Comparison of ENCODE assay signal across 1 cellular context in genomic region chr10:63133056-63133786, GRCh38.
TF ChIP-seq lines count a peak whose summit lies in the region.

TSS of gene NRBF2 (plus strand) at chr10:63133328. CDS start at chr10:63133471, 143 bp downstream.

TF ChIP-seq in HepG2, 621 proteins besides CTCF, POLR2A, EP300 and RAD21 (continued from another document):
- 0 out of 2 replicates have a peak, but pooled peaks have one; percentile 58 for TF ChIP-seq ZNF142 (CRISPR knock-in tag; IDR thresholded peaks at IDR 0.05)
- peak; percentile 83; the same call in 1 of the 2 replicates for TF ChIP-seq ZFP36L1 (CRISPR knock-in tag; IDR thresholded peaks at IDR 0.05)
- TF ChIP-seq ZMAT3 (CRISPR knock-in tag; conservative IDR thresholded peaks at IDR 0.05): 0 out of 2 replicates have a peak, but pooled peaks have one; percentile 36
- TF ChIP-seq NR2C2 (CRISPR knock-in tag; IDR thresholded peaks at IDR 0.05; ENCODE audit: borderline replicate concordance): peak; percentile 80
- TF ChIP-seq, protein P1, sequence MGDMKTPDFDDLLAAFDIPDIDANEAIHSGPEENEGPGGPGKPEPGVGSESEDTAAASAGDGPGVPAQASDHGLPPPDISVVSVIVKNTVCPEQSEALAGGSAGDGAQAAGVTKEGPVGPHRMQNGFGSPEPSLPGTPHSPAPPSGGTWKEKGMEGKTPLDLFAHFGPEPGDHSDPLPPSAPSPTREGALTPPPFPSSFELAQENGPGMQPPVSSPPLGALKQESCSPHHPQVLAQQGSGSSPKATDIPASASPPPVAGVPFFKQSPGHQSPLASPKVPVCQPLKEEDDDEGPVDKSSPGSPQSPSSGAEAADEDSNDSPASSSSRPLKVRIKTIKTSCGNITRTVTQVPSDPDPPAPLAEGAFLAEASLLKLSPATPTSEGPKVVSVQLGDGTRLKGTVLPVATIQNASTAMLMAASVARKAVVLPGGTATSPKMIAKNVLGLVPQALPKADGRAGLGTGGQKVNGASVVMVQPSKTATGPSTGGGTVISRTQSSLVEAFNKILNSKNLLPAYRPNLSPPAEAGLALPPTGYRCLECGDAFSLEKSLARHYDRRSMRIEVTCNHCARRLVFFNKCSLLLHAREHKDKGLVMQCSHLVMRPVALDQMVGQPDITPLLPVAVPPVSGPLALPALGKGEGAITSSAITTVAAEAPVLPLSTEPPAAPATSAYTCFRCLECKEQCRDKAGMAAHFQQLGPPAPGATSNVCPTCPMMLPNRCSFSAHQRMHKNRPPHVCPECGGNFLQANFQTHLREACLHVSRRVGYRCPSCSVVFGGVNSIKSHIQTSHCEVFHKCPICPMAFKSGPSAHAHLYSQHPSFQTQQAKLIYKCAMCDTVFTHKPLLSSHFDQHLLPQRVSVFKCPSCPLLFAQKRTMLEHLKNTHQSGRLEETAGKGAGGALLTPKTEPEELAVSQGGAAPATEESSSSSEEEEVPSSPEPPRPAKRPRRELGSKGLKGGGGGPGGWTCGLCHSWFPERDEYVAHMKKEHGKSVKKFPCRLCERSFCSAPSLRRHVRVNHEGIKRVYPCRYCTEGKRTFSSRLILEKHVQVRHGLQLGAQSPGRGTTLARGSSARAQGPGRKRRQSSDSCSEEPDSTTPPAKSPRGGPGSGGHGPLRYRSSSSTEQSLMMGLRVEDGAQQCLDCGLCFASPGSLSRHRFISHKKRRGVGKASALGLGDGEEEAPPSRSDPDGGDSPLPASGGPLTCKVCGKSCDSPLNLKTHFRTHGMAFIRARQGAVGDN (CRISPR knock-in tag; IDR thresholded peaks at IDR 0.05): peak; percentile 94
